In the genomic region with DNA sequence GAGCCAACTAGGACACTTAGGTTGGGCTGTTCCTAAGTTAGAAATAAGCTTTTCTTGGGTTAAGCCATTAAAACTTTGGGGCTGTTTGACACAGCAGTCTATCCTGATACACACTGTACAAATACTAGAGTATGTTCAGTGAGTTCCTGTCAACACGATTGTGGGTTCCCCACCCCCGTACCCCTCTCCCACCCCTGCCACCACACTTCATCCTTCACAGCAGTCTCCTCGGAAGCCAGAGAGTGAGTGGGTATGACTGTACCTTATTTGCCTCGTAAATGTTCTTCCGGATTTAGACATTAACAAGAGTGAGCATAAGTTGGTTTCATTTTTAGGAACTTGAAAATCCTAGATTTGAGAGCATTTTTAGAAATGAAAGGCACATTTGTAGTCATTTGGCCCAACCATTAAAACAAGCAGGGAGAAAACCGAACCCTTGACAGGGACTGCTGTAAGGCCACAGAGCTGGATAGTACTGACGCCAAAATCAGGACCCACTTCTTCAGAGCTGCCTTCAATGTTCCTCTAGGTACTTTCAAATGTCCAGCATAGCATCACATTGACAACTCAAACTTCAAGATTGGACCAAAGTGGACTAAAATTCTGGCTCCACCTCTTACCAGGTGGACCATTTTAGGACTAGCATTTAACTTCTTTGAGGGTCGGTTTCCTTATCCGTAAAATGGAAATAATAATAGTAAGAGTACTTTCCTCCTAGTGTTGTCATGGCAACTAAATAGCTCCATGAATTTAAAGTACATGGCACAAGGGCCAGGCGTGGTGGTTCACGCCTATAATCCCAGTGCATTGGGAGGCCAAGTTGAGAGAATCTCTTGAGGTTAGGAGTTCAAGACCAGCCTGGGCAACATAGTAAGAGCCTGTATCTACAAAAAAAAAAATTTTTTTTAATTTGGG, we compare ENCODE assay signal across 9 cellular contexts.
DNase-seq lines count a peak whose midpoint lies in the region; ATAC-seq and TF ChIP-seq lines count a peak whose summit lies in the region.
"Had no signal": no experiment of that assay in that cellular context is flagged by ENCODE, and none has a peak within 500 bp of the region (broad histone marks: within the 10 kb centered on the region; RNA-seq: fewer than 3 reads in every experiment).

No MANE protein-coding gene starts in this region.

- H3K4me1 ChIP-seq in prostate gland (replicated peaks) = peaks cover 2% of the 10 kb centered on the region

- WGBS in prostate gland = 60% methylated on average over 11 of the region's 11 CpGs

- ATAC-seq in GM19328 (IDR thresholded peaks at IDR 0.05; ENCODE audit: unreplicated experiment) = peak; percentile 94
- ATAC-seq in HG03097 (IDR thresholded peaks at IDR 0.05; ENCODE audit: low FRiP score, unreplicated experiment) = peak; percentile 85

- no peaks in the 10 kb centered on the region for H3K27me3 ChIP-seq in prostate gland (replicated peaks; ENCODE audit: insufficient read depth)

- H3K9me3 ChIP-seq in prostate gland = no peaks in the 10 kb centered on the region

- DNase-seq in activated CD4-positive, alpha-beta T cell treated with anti-CD3 and anti-CD28 coated beads, Interleukin-2, amount 50 U/mL, for 4 hours = peak; percentile 52 to 63
- DNase-seq in middle frontal gyrus (ENCODE audit: extremely low spot score, low spot score) (peak; percentile 20), AG20443 (ENCODE audit: low spot score) (no peak), prostate gland (ENCODE audit: low spot score) (no peak), NCI-H748 (lab: John Stamatoyannopoulos, UW; ENCODE audit: unreplicated experiment) (no peak), MV-4-11 (lab: John Stamatoyannopoulos, UW) (no peak)

- H3K4me3 ChIP-seq in prostate gland = no peak overlapping the region
- H3K4me3 ChIP-seq: SK-N-MC had no signal

- peak overlapping the region in 1 of 2 donors; percentile 11 for H3K27ac ChIP-seq in prostate gland
- H3K27ac ChIP-seq: SK-N-MC had no signal

- no peak for TF ChIP-seq CTCF in prostate gland (IDR thresholded peaks at IDR 0.05)

- intact Hi-C loops in prostate gland (cut with DNase I) = no loop called here

- TF ChIP-seq POLR2A in prostate gland (IDR thresholded peaks at IDR 0.05) = no peak

- H3K36me3 ChIP-seq in prostate gland = no peaks in the 10 kb centered on the region

Comparison
In these comparisons a context has a peak if more than half of its experiments do, and no peak if none do; other contexts are left out.
1. DNase-seq: peak in activated CD4-positive, alpha-beta T cell treated with anti-CD3 and anti-CD28 coated beads, Interleukin-2, amount 50 U/mL, for 4 hours (2 of 2) and middle frontal gyrus (single experiment); none in AG20443 (single experiment), prostate gland (single experiment), NCI-H748 (single experiment) and MV-4-11 (single experiment).